In genomic region chr16:73878616-73879015, GRCh38 we compare ENCODE assay signal across 9 cellular contexts.
DNase-seq lines count a peak whose midpoint lies in the region; ATAC-seq lines count a peak whose summit lies in the region.
"Had no signal": no experiment of that assay in that cellular context is flagged by ENCODE, and none has a peak within 500 bp of the region (broad histone marks: within the 10 kb centered on the region; RNA-seq: fewer than 3 reads in every experiment).

No MANE protein-coding gene starts in this region.

- no peak overlapping the region for H2AFZ ChIP-seq in neuronal stem cell (ENCODE audit: low read length)

- H2BK15ac ChIP-seq in neuronal stem cell (ENCODE audit: low read length), result no peak overlapping the region

- H3K27ac Mint-ChIP-seq in CD4-positive, alpha-beta memory T cell, result no peak overlapping the region
- H3K27ac Mint-ChIP-seq: T-helper 1 cell treated with Interleukin-12 subunit alpha and Interleukin-12 subunit beta and Interleukin-4 antibody, amounts not matched to agents 30 μg/mL and 1 μg/mL, for 36 hours had no signal

- H2BK120ac ChIP-seq in neuronal stem cell (ENCODE audit: low read depth, low read length), result no peak overlapping the region

- no peak overlapping the region for H3K14ac ChIP-seq in neuronal stem cell (ENCODE audit: low read length)

- H3K4me1 ChIP-seq in neuronal stem cell (ENCODE audit: control insufficient read depth in 2 of 2, insufficient read depth in 1 of 2, low read depth in 1 of 2, low read length in 2 of 2), result peaks cover 2 to 42% of the 10 kb centered on the region in 2 donors
- no peaks in the 10 kb centered on the region for H3K4me1 ChIP-seq in CD4-positive, alpha-beta memory T cell (ENCODE audit: insufficient read depth, low read length)

- H3K27ac ChIP-seq in neuronal stem cell (replicated peaks; ENCODE audit: low read length), result no peak overlapping the region
- H3K27ac ChIP-seq in CD4-positive, alpha-beta memory T cell (ENCODE audit: low read depth, low read length), result no peak overlapping the region

- no peaks in the 10 kb centered on the region for H3K36me3 ChIP-seq in neuronal stem cell (replicated peaks in 1 of 2; ENCODE audit: control insufficient read depth in 2 of 2, insufficient read depth in 2 of 2, low read length in 2 of 2)
- no peaks in the 10 kb centered on the region for H3K36me3 ChIP-seq in CD4-positive, alpha-beta memory T cell (ENCODE audit: insufficient read depth, low read length)

- H3K9ac ChIP-seq in neuronal stem cell (ENCODE audit: low read depth, low read length, poor library complexity), result no peak overlapping the region

- no peaks in the 10 kb centered on the region for H3K4me1 Mint-ChIP-seq in CD4-positive, alpha-beta memory T cell

- H4K91ac ChIP-seq in neuronal stem cell (ENCODE audit: low read depth, low read length, poor library complexity), result no peak overlapping the region

- no peak overlapping the region for H2BK5ac ChIP-seq in neuronal stem cell (ENCODE audit: low read length)

- DNase-seq in GM04503 (ENCODE audit: low read depth) (peak; percentile 14), NCI-H1092 (lab: John Stamatoyannopoulos, UW) (peak; percentile 41), SW 1271 (lab: John Stamatoyannopoulos, UW) (peak; percentile 17 to 69), globus pallidus (ENCODE audit: low spot score) (peak; percentile 72), stromal cell of bone marrow (ENCODE audit: low read depth) (peak; percentile 57), neuronal stem cell (ENCODE audit: low spot score) (no peak)
- DNase-seq in CD4-positive, alpha-beta memory T cell, result no peak

- no peak overlapping the region for H3K4me2 ChIP-seq in neuronal stem cell (ENCODE audit: insufficient read depth, low read length, poor library complexity, severe bottlenecking)

- no peak overlapping the region for H3K23ac ChIP-seq in neuronal stem cell (ENCODE audit: low read depth, low read length, poor library complexity)

- CTCF ChIA-PET in CD4-positive, alpha-beta memory T cell (lab: Charles Lee; ENCODE audit: partially characterized antibody), result interaction anchor here (1.0 to 1.2 kb wide), 3 partner anchors 9 to 1754 kb away, joined by 3 to 6 read pairs (median 5); no protein-coding TSS in a partner anchor

- whole genome bisulfite sequencing in neuronal stem cell (ENCODE audit: extremely low coverage in 2 of 2, insufficient read length in 2 of 2, insufficient replicate concordance in 1 of 2), 2 donors, result no CpG with 5 or more reads among the region's 2 CpGs

- H3K36me3 Mint-ChIP-seq in CD4-positive, alpha-beta memory T cell, result no peaks in the 10 kb centered on the region

- peaks cover 0 to 3% of the 10 kb centered on the region in 2 donors for H3K27me3 Mint-ChIP-seq in CD4-positive, alpha-beta memory T cell

- no peak overlapping the region for H3K4me3 Mint-ChIP-seq in CD4-positive, alpha-beta memory T cell
- H3K4me3 Mint-ChIP-seq: T-helper 1 cell treated with Interleukin-12 subunit alpha and Interleukin-12 subunit beta and Interleukin-4 antibody, amounts not matched to agents 30 μg/mL and 1 μg/mL, for 36 hours had no signal

- intact Hi-C loops in CD4-positive, alpha-beta memory T cell (cut with micrococcal nuclease), result loop anchor here (5.0 kb wide), 1 partner anchor 1751 kb away; no protein-coding TSS in a partner anchor

- peaks cover 0 to 2% (median 0%) of the 10 kb centered on the region in 8 donors for H3K9me3 Mint-ChIP-seq in CD4-positive, alpha-beta memory T cell
- H3K9me3 Mint-ChIP-seq: T-helper 1 cell treated with Interleukin-12 subunit alpha and Interleukin-12 subunit beta and Interleukin-4 antibody, amounts not matched to agents 30 μg/mL and 1 μg/mL, for 36 hours had no signal

- no peak overlapping the region for H3K18ac ChIP-seq in neuronal stem cell (ENCODE audit: low read length)

- no peak overlapping the region for H2AK5ac ChIP-seq in neuronal stem cell (ENCODE audit: low read depth, low read length)

- no peak overlapping the region for H2BK12ac ChIP-seq in neuronal stem cell (ENCODE audit: low read length)

- ATAC-seq in HG03342 (IDR thresholded peaks at IDR 0.05; ENCODE audit: unreplicated experiment), result no peak

- no peak overlapping the region for H4K8ac ChIP-seq in neuronal stem cell (ENCODE audit: low read depth, low read length)

- H3K27me3 ChIP-seq in neuronal stem cell (ENCODE audit: control insufficient read depth in 3 of 3, insufficient read depth in 3 of 3, low read depth in 1 of 3, low read length in 3 of 3), result no peaks in the 10 kb centered on the region
- H3K27me3 ChIP-seq in CD4-positive, alpha-beta memory T cell (ENCODE audit: insufficient read depth, low read length), result no peaks in the 10 kb centered on the region

- POLR2A ChIA-PET in CD4-positive, alpha-beta memory T cell (lab: Charles Lee; ENCODE audit: partially characterized antibody), result no interaction called here

- no peaks in the 10 kb centered on the region for H3K9me3 ChIP-seq in neuronal stem cell (replicated peaks in 1 of 2; ENCODE audit: control insufficient read depth in 2 of 2, insufficient read depth in 1 of 2, low read depth in 1 of 2, low read length in 2 of 2)
- H3K9me3 ChIP-seq in CD4-positive, alpha-beta memory T cell (ENCODE audit: control insufficient read depth in 1 of 2, low read length in 2 of 2), result no peaks in the 10 kb centered on the region

- no peak overlapping the region for H3K4ac ChIP-seq in neuronal stem cell (ENCODE audit: low read length)

- no peak overlapping the region for H3K4me3 ChIP-seq in neuronal stem cell (ENCODE audit: low read length in 2 of 2)
- no peak overlapping the region for H3K4me3 ChIP-seq in CD4-positive, alpha-beta memory T cell (ENCODE audit: low read length in 2 of 2)

- H3K79me1 ChIP-seq in neuronal stem cell (ENCODE audit: low read depth, low read length), result no peaks in the 10 kb centered on the region

Comparison
In these comparisons a context has a peak if more than half of its experiments do, and no peak if none do; other contexts are left out.
1. DNase-seq: peak in GM04503 (single experiment), NCI-H1092 (single experiment), SW 1271 (2 of 2), globus pallidus (single experiment) and stromal cell of bone marrow (single experiment); none in neuronal stem cell (single experiment) and CD4-positive, alpha-beta memory T cell (0 of 5).